ENCODE assay signal across 22 cellular contexts in the genomic region with DNA sequence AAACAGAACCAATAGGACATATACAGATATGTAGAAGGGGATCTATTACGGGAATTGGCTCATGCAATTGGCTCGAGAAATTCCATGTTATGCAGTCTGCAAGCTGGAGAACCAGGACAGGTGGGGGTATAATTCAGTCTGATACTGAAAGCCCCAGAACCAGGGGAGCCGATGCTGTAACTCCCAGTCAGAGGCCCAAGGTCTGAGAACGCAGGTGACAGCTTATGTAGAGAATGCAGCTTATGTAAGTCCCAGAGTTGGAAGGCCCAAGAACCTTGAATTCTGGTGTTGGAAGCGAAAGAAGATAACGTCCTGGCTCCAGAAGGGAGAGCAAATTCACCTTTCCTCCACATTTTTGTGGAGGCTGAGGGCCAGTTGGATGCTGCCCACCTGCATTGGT.
"Had no signal": no experiment of that assay in that cellular context is flagged by ENCODE, and none has a peak within 500 bp of the region (broad histone marks: within the 10 kb centered on the region; RNA-seq: fewer than 3 reads in every experiment).

No MANE protein-coding gene starts in this region.

- H3K9me3 ChIP-seq: MG63, SJSA1 had no signal

- H3K27me3 ChIP-seq: MG63, SJSA1 had no signal

- H3K4me3 ChIP-seq: MG63, SJSA1, SK-N-MC had no signal

- ATAC-seq: Panc1, PC-3, Right ventricle myocardium inferior had no signal

- H3K27ac ChIP-seq: HL-60, SJSA1, SK-N-MC had no signal

- H3K36me3 ChIP-seq: MG63, SJSA1 had no signal

- DNase-seq: Karpas-422, KBM-7, MG63, NCI-H1092, NCI-H1105 treated with DMSO at 0.1 percent for 48 hours, NCI-H1417 treated with DMSO at 0.1 percent for 48 hours, NCI-H146, NCI-H1694 treated with DMSO at 0.1 percent for 48 hours, NCI-H1930, NCI-H2081, NCI-H2107, NCI-H2227 treated with DMSO at 0.1 percent for 48 hours, NCI-H524 treated with DMSO at 0.1 percent for 48 hours, NCI-H69, NCI-H774, PC-3, SIG-M5 had no signal
